18 cellular contexts compared by ENCODE assay signal in the genomic region with DNA sequence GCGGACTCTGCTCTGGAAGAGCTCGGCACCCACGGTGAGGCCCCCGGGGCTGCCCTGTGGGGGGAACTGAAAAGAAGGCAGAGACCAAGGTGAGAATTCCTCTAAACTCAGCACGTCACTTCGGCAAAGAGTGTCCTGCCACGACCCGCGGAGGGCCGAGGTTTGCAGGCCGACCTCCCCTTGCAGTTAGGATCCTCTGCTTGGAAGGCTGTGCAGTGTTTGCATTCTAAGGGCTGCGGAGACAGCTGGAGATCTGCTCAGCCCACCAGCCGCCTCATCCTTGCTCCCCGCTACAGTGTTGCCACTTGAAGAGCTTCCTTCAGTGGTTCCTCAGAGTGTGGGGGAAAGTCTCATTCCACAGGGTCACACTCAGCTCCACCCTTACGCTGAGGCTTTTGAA. TPM values are rescaled to one million over a fixed set of nuclear protein-coding genes. Genes with fewer than 3 reads are reported as not detected.
"Had no signal": no experiment of that assay in that cellular context is flagged by ENCODE, and none has a peak within 500 bp of the region (broad histone marks: within the 10 kb centered on the region; RNA-seq: fewer than 3 reads in every experiment).

No MANE protein-coding gene starts in this region.

- ATAC-seq: stimulated activated naive B cell treated with anti-CD40 and anti-IgM and Interleukin-4, amounts not matched to agents 10 μg/mL and 1 μg/mL and 100 μg/mL, for 72 hours had no signal

- H3K9me3 ChIP-seq: pancreas, tibial artery, vagina had no signal

- H3K36me3 ChIP-seq: brain microvascular endothelial cell, pancreas, tibial artery, vagina had no signal

- H3K4me1 ChIP-seq: vagina had no signal

- H3K4me3 ChIP-seq: pancreas, tibial artery, vagina had no signal

- FAIRE-seq: frontal cortex, pancreas had no signal

- H3K27me3 ChIP-seq: brain microvascular endothelial cell, pancreas, vagina had no signal

- H3K27ac ChIP-seq: brain microvascular endothelial cell, pancreas, tibial artery, vagina had no signal

- DNase-seq: activated CD4-positive, alpha-beta T cell treated with anti-CD3 and anti-CD28 coated beads, Interleukin-2, amount 10 ng/mL, durations not matched to agents 7 days and 5 days; activated naive CD4-positive, alpha-beta T cell; activated naive CD8-positive, alpha-beta T cell treated with anti-CD3 and anti-CD28 coated beads, Interleukin-2, amount 10 ng/mL, durations not matched to agents 7 days and 5 days; anterior cingulate cortex; brain microvascular endothelial cell; effector memory CD4-positive, alpha-beta T cell; head of caudate nucleus; stimulated activated CD4-positive, alpha-beta T cell treated with anti-CD3 and anti-CD28 coated beads, Interleukin-2, amount 100 ng/mL, for 48 hours; stimulated activated naive B cell treated with anti-CD40 and anti-IgM and Interleukin-4, amounts not matched to agents 10 μg/mL and 1 μg/mL and 100 μg/mL, for 72 hours; tibial artery had no signal

RNA-seq across cellular contexts. Expression of gene SLC51A, which starts 10.8 kb away (rescaled TPM):
- total RNA-seq: activated CD4-positive, alpha-beta T cell treated with anti-CD3 and anti-CD28 coated beads, Interleukin-2, amount 10 ng/mL, durations not matched to agents 7 days and 5 days; activated naive CD8-positive, alpha-beta T cell treated with anti-CD3 and anti-CD28 coated beads, Interleukin-2, amount 10 ng/mL, durations not matched to agents 7 days and 5 days; activated T-helper 1 cell treated with anti-CD3 and anti-CD28 coated beads, Interleukin-12 subunit alpha, Interleukin-12 subunit beta, Interleukin-2, Interleukin-4 antibody, amounts not matched to agents 30 ng/mL and 10 ng/mL and 1 ng/mL, durations not matched to agents 14 hours and 24 hours and 36 hours; cerebellum; frontal cortex; renal cortical epithelial cell had no signal
- polyA plus RNA-seq: neural cell had no signal

RNA-seq across cellular contexts. Expression of gene ZDHHC19, which starts 15.9 kb away (rescaled TPM):
- total RNA-seq: activated CD4-positive, alpha-beta T cell treated with anti-CD3 and anti-CD28 coated beads, Interleukin-2, amount 10 ng/mL, durations not matched to agents 7 days and 5 days; activated naive CD8-positive, alpha-beta T cell treated with anti-CD3 and anti-CD28 coated beads, Interleukin-2, amount 10 ng/mL, durations not matched to agents 7 days and 5 days; cerebellum; frontal cortex; renal cortical epithelial cell; skeletal muscle tissue; vagina had no signal
- polyA plus RNA-seq: pancreas had no signal
